In the genomic region with DNA sequence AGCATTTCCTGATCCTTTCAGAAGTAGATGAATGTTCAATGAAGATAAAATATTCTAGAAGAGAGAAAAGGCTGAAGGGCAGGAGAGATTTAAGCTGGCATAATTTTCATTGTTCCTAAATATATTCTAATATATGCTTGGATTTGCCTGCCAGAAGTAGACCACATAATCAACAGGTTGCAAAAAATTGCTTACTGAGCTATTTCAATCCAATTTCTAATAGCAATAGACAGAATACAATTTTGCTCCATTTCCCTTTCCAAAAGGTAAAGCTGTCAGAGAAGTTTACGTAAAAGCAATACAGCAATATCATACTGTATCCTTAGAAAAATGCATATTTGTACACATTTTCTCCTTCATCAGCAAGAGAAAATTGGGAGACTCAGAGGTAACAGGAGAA, we compare ENCODE assay signal across 27 cellular contexts.
"Had no signal": no experiment of that assay in that cellular context is flagged by ENCODE, and none has a peak within 500 bp of the region (broad histone marks: within the 10 kb centered on the region; RNA-seq: fewer than 3 reads in every experiment).

No MANE protein-coding gene starts in this region.

- H3K4me3 ChIP-seq: stomach, suprapubic skin, testis, thoracic aorta, thyroid gland, tibial artery, tibial nerve, transverse colon, upper lobe of left lung, upper lobe of right lung, uterus, vagina had no signal

- DNase-seq: stimulated activated CD4-positive, alpha-beta T cell treated with anti-CD3 and anti-CD28 coated beads, Interleukin-2, amount 100 ng/mL, for 48 hours; stimulated activated CD4-positive, alpha-beta T cell treated with anti-CD3 and anti-CD28 coated beads, Interleukin-4, amount 100 ng/mL, for 1 hour; stimulated activated CD4-positive, alpha-beta T cell treated with anti-CD3 and anti-CD28 coated beads, Interleukin-4, amount 100 ng/mL, for 24 hours; stimulated activated CD4-positive, alpha-beta T cell treated with anti-CD3 and anti-CD28 coated beads, Interleukin-4, amount 100 ng/mL, for 4 hours; stimulated activated CD8-positive, alpha-beta memory T cell treated with anti-CD3 and anti-CD28 coated beads, Interleukin-4, amount 100 ng/mL, for 48 hours; stimulated activated naive B cell treated with anti-CD40 and anti-IgM and Interleukin-4, amounts not matched to agents 10 μg/mL and 1 μg/mL and 100 μg/mL, for 72 hours; stimulated activated naive CD4-positive, alpha-beta T cell; stimulated activated naive CD4-positive, alpha-beta T cell treated with Interleukin-2 at 50 U/mL for 16 hours; stimulated activated naive CD8-positive, alpha-beta T cell treated with anti-CD3 and anti-CD28 coated beads, Interleukin-15, amount 100 ng/mL, for 72 hours; stimulated activated naive CD8-positive, alpha-beta T cell treated with anti-CD3 and anti-CD28 coated beads, Interleukin-15, Interleukin-2, amounts not matched to agents 100 U/mL and 50 U/mL, for 24 hours; stomach; substantia nigra; testis; thyroid gland; tibial artery; transverse colon; trophoblast cell; upper lobe of left lung; upper lobe of right lung; uterus had no signal

- FAIRE-seq: urothelium cell line had no signal

- ATAC-seq: stimulated activated effector memory CD8-positive, alpha-beta T cell treated with anti-CD3 and anti-CD28 coated beads, Interleukin-12 subunit alpha, Interleukin-12 subunit beta, amount 100 ng/mL, for 72 hours; stimulated activated memory B cell treated with anti-CD40 and anti-IgM and Interleukin-4, amounts not matched to agents 10 μg/mL and 1 μg/mL and 100 μg/mL, for 72 hours; stimulated activated naive B cell treated with anti-CD40 and anti-IgM and Interleukin-4, amounts not matched to agents 10 μg/mL and 1 μg/mL and 100 μg/mL, for 72 hours; stimulated activated naive CD8-positive, alpha-beta T cell treated with anti-CD3 and anti-CD28 coated beads, Interleukin-15, amount 100 ng/mL, for 72 hours; stimulated activated naive CD8-positive, alpha-beta T cell treated with anti-CD3 and anti-CD28 coated beads, Interleukin-15, Interleukin-2, amounts not matched to agents 100 U/mL and 50 U/mL, for 24 hours; upper lobe of right lung had no signal

- H3K9me3 ChIP-seq: suprapubic skin, testis, thoracic aorta, thyroid gland, tibial artery, tibial nerve, transverse colon, upper lobe of left lung, upper lobe of right lung, uterus, vagina had no signal

- H3K36me3 ChIP-seq: stomach, suprapubic skin, thoracic aorta, thyroid gland, tibial artery, tibial nerve, transverse colon, upper lobe of left lung, upper lobe of right lung, uterus, vagina had no signal

- H3K27me3 ChIP-seq: suprapubic skin, testis, thyroid gland, tibial artery, transverse colon, upper lobe of left lung, upper lobe of right lung, uterus, vagina had no signal

- H3K4me1 ChIP-seq: stomach, suprapubic skin, testis, thyroid gland, tibial artery, tibial nerve, transverse colon, upper lobe of left lung, upper lobe of right lung, uterus, vagina had no signal

- H3K27ac ChIP-seq: stomach, suprapubic skin, testis, thoracic aorta, thyroid gland, tibial artery, tibial nerve, transverse colon, upper lobe of left lung, upper lobe of right lung, uterus, vagina had no signal
